ENCODE assay signal across 20 cellular contexts in genomic region chr3:117131259-117131658, GRCh38.
DNase-seq lines count a peak whose midpoint lies in the region; ATAC-seq, FAIRE-seq and TF ChIP-seq lines count a peak whose summit lies in the region.
"Had no signal": no experiment of that assay in that cellular context is flagged by ENCODE, and none has a peak within 500 bp of the region (broad histone marks: within the 10 kb centered on the region; RNA-seq: fewer than 3 reads in every experiment).

No MANE protein-coding gene starts in this region.

- WGBS in right cardiac atrium: 50% methylated on average over 9 of the region's 9 CpGs
- WGBS in small intestine, 3 donors: 18 to 46% (median 42%) methylated on average over 9 of the region's 9 CpGs

- ATAC-seq in right cardiac atrium (peak in 1 of 2 donors; percentile 33), mucosa of descending colon (peak; percentile 73), HG02938 (IDR thresholded peaks at IDR 0.05; ENCODE audit: unreplicated experiment) (no peak)

- H3K9me3 ChIP-seq in Peyer's patch (no peaks in the 10 kb centered on the region), right cardiac atrium (ENCODE audit: control insufficient read depth, low read length) (no peaks in the 10 kb centered on the region), mucosa of descending colon (no peaks in the 10 kb centered on the region), small intestine (ENCODE audit: control insufficient read depth, low read depth) (no peaks in the 10 kb centered on the region)
- H3K9me3 ChIP-seq: SJCRH30 had no signal

- TF ChIP-seq POLR2A in Peyer's patch (IDR thresholded peaks at IDR 0.05): no peak

- FAIRE-seq in small intestine (lab: Jason Lieb, UNC): no peak
- FAIRE-seq: GM19239, HTR-8/SVneo had no signal

- H3K36me3 ChIP-seq in Peyer's patch: no peaks in the 10 kb centered on the region
- H3K36me3 ChIP-seq in mucosa of descending colon (ENCODE audit: low read depth): no peaks in the 10 kb centered on the region
- H3K36me3 ChIP-seq in small intestine (ENCODE audit: control insufficient read depth in 2 of 2, insufficient read depth in 2 of 2, low read length in 2 of 2): no peaks in the 10 kb centered on the region
- H3K36me3 ChIP-seq: SJCRH30 had no signal

- H3K27me3 ChIP-seq in Peyer's patch (no peaks in the 10 kb centered on the region), right cardiac atrium (ENCODE audit: control insufficient read depth, insufficient read depth) (no peaks in the 10 kb centered on the region), small intestine (ENCODE audit: control insufficient read depth in 2 of 2, insufficient read depth in 2 of 2, low read length in 2 of 2) (no peaks in the 10 kb centered on the region)
- H3K27me3 ChIP-seq: SJCRH30 had no signal

- TF ChIP-seq CTCF in Peyer's patch (IDR thresholded peaks at IDR 0.05) (no peak), mucosa of descending colon (IDR thresholded peaks at IDR 0.05) (no peak)

- no peaks in the 10 kb centered on the region for H3K4me1 ChIP-seq in Peyer's patch
- no peaks in the 10 kb centered on the region for H3K4me1 ChIP-seq in right cardiac atrium (ENCODE audit: control insufficient read depth, insufficient read depth, low read length)
- H3K4me1 ChIP-seq in mucosa of descending colon (ENCODE audit: low read depth): no peaks in the 10 kb centered on the region
- H3K4me1 ChIP-seq in small intestine (ENCODE audit: control insufficient read depth in 2 of 2, insufficient read depth in 1 of 2, low read depth in 1 of 2, low read length in 1 of 2): peaks cover 0 to 4% of the 10 kb centered on the region in 2 donors
- H3K4me1 ChIP-seq: SJCRH30 had no signal

- H3K4me3 ChIP-seq in Peyer's patch: no peak overlapping the region
- H3K4me3 ChIP-seq in right cardiac atrium (ENCODE audit: low read length): no peak overlapping the region
- H3K4me3 ChIP-seq in mucosa of descending colon: no peak overlapping the region
- H3K4me3 ChIP-seq in small intestine (ENCODE audit: low read depth in 1 of 2, low read length in 2 of 2): no peak overlapping the region
- H3K4me3 ChIP-seq: SJCRH30 had no signal

- intact Hi-C loops in right cardiac atrium (cut with DNase I) (no loop called here), mucosa of descending colon (cut with DNase I, micrococcal nuclease) (no loop called here)

- DNase-seq in Peyer's patch: peak in 2 of 3 donors; percentile 46 to 55
- DNase-seq in right cardiac atrium: peak in 2 of 3 donors; percentile 45 to 73
- DNase-seq in mucosa of descending colon: peak; percentile 37 to 45 (median 43)
- DNase-seq in small intestine: peak; percentile 57
- DNase-seq in NCI-H2171 treated with DMSO at 0.1 percent for 48 hours (lab: John Stamatoyannopoulos, UW): no peak
- no peak for DNase-seq in inferior parietal cortex (ENCODE audit: extremely low spot score)
- DNase-seq in SIG-M5 (lab: John Stamatoyannopoulos, UW): no peak
- DNase-seq: CD4-positive, CD25-positive, alpha-beta regulatory T cell; DMS53; H7; Kasumi-1; NCI-H1105 treated with DMSO at 0.1 percent for 48 hours; NCI-H1694 treated with DMSO at 0.1 percent for 48 hours; NCI-H446; NCI-H69; SJCRH30 had no signal

- H3K27ac ChIP-seq in Peyer's patch (no peak overlapping the region), right cardiac atrium (ENCODE audit: low read length) (no peak overlapping the region), small intestine (ENCODE audit: low read depth in 1 of 2, low read length in 1 of 2) (no peak overlapping the region)
- H3K27ac ChIP-seq: HL-60, SJCRH30 had no signal

Comparison
In these comparisons a context has a peak if more than half of its experiments do, and no peak if none do; other contexts are left out.
1. DNase-seq: peak in Peyer's patch (2 of 3), right cardiac atrium (2 of 3), mucosa of descending colon (3 of 3) and small intestine (single experiment); none in NCI-H2171 treated with DMSO at 0.1 percent for 48 hours (single experiment), inferior parietal cortex (single experiment) and SIG-M5 (single experiment).